Comparison of ENCODE assay signal across 18 cellular contexts in genomic region chr11:70440206-70440605, GRCh38. TPM values are rescaled to one million over a fixed set of nuclear protein-coding genes. Genes with fewer than 3 reads are reported as not detected.
DNase-seq lines count a peak whose midpoint lies in the region; ATAC-seq and TF ChIP-seq lines count a peak whose summit lies in the region.
"Had no signal": no experiment of that assay in that cellular context is flagged by ENCODE, and none has a peak within 500 bp of the region (broad histone marks: within the 10 kb centered on the region; RNA-seq: fewer than 3 reads in every experiment).

No MANE protein-coding gene starts in this region.

- intact Hi-C loops in mucosa of descending colon (cut with DNase I, micrococcal nuclease), result no loop called here

- TF ChIP-seq CTCF in BE2C (IDR thresholded peaks at IDR 0.05; ENCODE audit: low read depth, low read length) (0 out of 2 replicates have a peak, but pooled peaks have one; percentile 7), HFFc6 (IDR thresholded peaks at IDR 0.05) (peak; percentile 36), WERI-Rb-1 (IDR thresholded peaks at IDR 0.05; ENCODE audit: low read depth, low read length) (peak; percentile 44; the same call in 1 of the 2 replicates), mucosa of descending colon (IDR thresholded peaks at IDR 0.05) (no peak)

- H3K4me1 Mint-ChIP-seq in HFFc6 (ENCODE audit: low read depth), result peaks cover under 1% of the 10 kb centered on the region; the same call in 1 of the 2 replicates

- no peaks in the 10 kb centered on the region for H3K9me3 ChIP-seq in BE2C
- no peaks in the 10 kb centered on the region for H3K9me3 ChIP-seq in WERI-Rb-1 (ENCODE audit: severe bottlenecking)
- H3K9me3 ChIP-seq in mucosa of descending colon, result no peaks in the 10 kb centered on the region
- no peaks in the 10 kb centered on the region for H3K9me3 ChIP-seq in HAP-1
- H3K9me3 ChIP-seq: BLaER1 treated with 17β-estradiol and CSF1 and Interleukin-3, amounts not matched to agents 10 nM and 100 nM had no signal

- H3K27ac ChIP-seq in WERI-Rb-1, result no peak overlapping the region
- H3K27ac ChIP-seq: BLaER1 treated with 17β-estradiol and CSF1 and Interleukin-3, amounts not matched to agents 10 nM and 100 nM had no signal

- H3K27me3 ChIP-seq in BE2C (no peaks in the 10 kb centered on the region), WERI-Rb-1 (ENCODE audit: insufficient read depth, low read depth, severe bottlenecking) (no peaks in the 10 kb centered on the region), HAP-1 (ENCODE audit: low read depth) (no peaks in the 10 kb centered on the region)

- H3K4me3 ChIP-seq in BE2C (ENCODE audit: low read depth, low read length) (no peak overlapping the region), WERI-Rb-1 (ENCODE audit: low read depth, low read length) (no peak overlapping the region), mucosa of descending colon (no peak overlapping the region), HAP-1 (no peak overlapping the region)
- H3K4me3 ChIP-seq: BLaER1 treated with 17β-estradiol and CSF1 and Interleukin-3, amounts not matched to agents 10 nM and 100 nM had no signal

- no peak overlapping the region for H3K4me3 Mint-ChIP-seq in HFFc6
- H3K4me3 Mint-ChIP-seq: CD8-positive, alpha-beta T cell had no signal

- H3K36me3 Mint-ChIP-seq in HFFc6 (ENCODE audit: low read depth), result peaks cover 33% of the 10 kb centered on the region
- H3K36me3 Mint-ChIP-seq: CD8-positive, alpha-beta T cell had no signal

- H3K9me3 Mint-ChIP-seq in HFFc6, result no peaks in the 10 kb centered on the region
- H3K9me3 Mint-ChIP-seq: CD8-positive, alpha-beta T cell had no signal

- in situ Hi-C loops in HAP-1 (cut with MboI; ENCODE audit: low sequenced_read_pairs), result no loop called here

- H3K4me1 ChIP-seq in BE2C (no peaks in the 10 kb centered on the region), mucosa of descending colon (ENCODE audit: low read depth) (no peaks in the 10 kb centered on the region), HAP-1 (0 out of 2 replicates have a peak, but pooled peaks cover 2% of the 10 kb centered on the region)

- H3K27me3 Mint-ChIP-seq in HFFc6 (ENCODE audit: insufficient read depth), result peaks cover 16% of the 10 kb centered on the region

- ATAC-seq in mucosa of descending colon (peak; percentile 58), SK-N-SH treated with all-trans-retinoic acid at 6 μM for 48 hours (no peak), GM21526 (IDR thresholded peaks at IDR 0.05; ENCODE audit: low FRiP score, unreplicated experiment) (no peak), GM21381 (IDR thresholded peaks at IDR 0.05; ENCODE audit: unreplicated experiment) (no peak)
- ATAC-seq: CD8-positive, alpha-beta T cell; PC-3 had no signal

- H3K36me3 ChIP-seq in BE2C, result peaks cover 17% of the 10 kb centered on the region
- peaks cover 30% of the 10 kb centered on the region for H3K36me3 ChIP-seq in WERI-Rb-1
- H3K36me3 ChIP-seq in mucosa of descending colon (ENCODE audit: low read depth), result no peaks in the 10 kb centered on the region
- peaks cover 22% of the 10 kb centered on the region for H3K36me3 ChIP-seq in HAP-1 (replicated peaks)
- H3K36me3 ChIP-seq: BLaER1 treated with 17β-estradiol and CSF1 and Interleukin-3, amounts not matched to agents 10 nM and 100 nM had no signal

- no peak overlapping the region for H3K27ac Mint-ChIP-seq in HFFc6
- H3K27ac Mint-ChIP-seq: CD8-positive, alpha-beta T cell had no signal

- DNase-seq in BE2C (no peak), HFFc6 (no peak), WERI-Rb-1 (peak; percentile 61), mucosa of descending colon (no peak), HAP-1 (ENCODE audit: low spot score in 2 of 2) (no peak)
- DNase-seq: Calu3; CD8-positive, alpha-beta T cell; NCI-H1092 treated with DMSO at 0.1 percent for 48 hours; NCI-H146; NCI-H2029 treated with DMSO at 0.1 percent for 48 hours; NCI-H2171 treated with DMSO at 0.1 percent for 48 hours; PC-3; RPMI8226; SIG-M5 had no signal

TF ChIP-seq in SK-N-SH treated with all-trans-retinoic acid at 6 μM for 48 hours, 23 proteins besides CTCF, POLR2A, EP300 and RAD21:
- no peak for TF ChIP-seq TOX (CRISPR knock-in tag; IDR thresholded peaks at IDR 0.05; ENCODE audit: borderline replicate concordance)
- TF ChIP-seq ZC3H10 (CRISPR knock-in tag; IDR thresholded peaks at IDR 0.05), result no peak
- no peak for TF ChIP-seq BACH2 (CRISPR knock-in tag; IDR thresholded peaks at IDR 0.05; ENCODE audit: borderline replicate concordance)
- no peak for TF ChIP-seq OSR1 (CRISPR knock-in tag; IDR thresholded peaks at IDR 0.05)
- TF ChIP-seq CSRNP3 (CRISPR knock-in tag; IDR thresholded peaks at IDR 0.05), result no peak
- no peak for TF ChIP-seq ISL1 (CRISPR knock-in tag; IDR thresholded peaks at IDR 0.05)
- TF ChIP-seq TSHZ2 (CRISPR knock-in tag; IDR thresholded peaks at IDR 0.05), result no peak
- no peak for TF ChIP-seq ZFP30 (CRISPR knock-in tag; IDR thresholded peaks at IDR 0.05)
- TF ChIP-seq ZNF8 (CRISPR knock-in tag; IDR thresholded peaks at IDR 0.05), result no peak
- TF ChIP-seq ZNF565 (CRISPR knock-in tag; conservative IDR thresholded peaks at IDR 0.05; ENCODE audit: low read depth), result no peak
- TF ChIP-seq GLIS3 (CRISPR knock-in tag; IDR thresholded peaks at IDR 0.05), result no peak
- no peak for TF ChIP-seq RARB (CRISPR knock-in tag; IDR thresholded peaks at IDR 0.05)
- no peak for TF ChIP-seq TCF4 (CRISPR knock-in tag; IDR thresholded peaks at IDR 0.05; ENCODE audit: borderline replicate concordance)

RNA-seq across cellular contexts. Expression of gene CTTN, which starts 41.9 kb away (rescaled TPM):
- 123 TPM for polyA plus RNA-seq in BE2C (2012; ENCODE audit: insufficient read depth, insufficient read length, low read depth)
- 100 to 1,000 TPM; 365 to 411 (median 374) TPM for total RNA-seq in HFFc6 (2021; fragmentation: NEBNext Ultra II Directional; extraction: Animal tissue kit (Norgen Biotek cat#: 25700))
- 100 to 1,000 TPM; 223 to 314 (median 280) TPM for total RNA-seq in mucosa of descending colon
